ENCODE assay signal across 17 cellular contexts in genomic region chrX:42686706-42687105, GRCh38.
DNase-seq lines count a peak whose midpoint lies in the region; ATAC-seq lines count a peak whose summit lies in the region.
"Had no signal": no experiment of that assay in that cellular context is flagged by ENCODE, and none has a peak within 500 bp of the region (broad histone marks: within the 10 kb centered on the region; RNA-seq: fewer than 3 reads in every experiment).

No MANE protein-coding gene starts in this region.

- H3K4me1 ChIP-seq in ACC112 (ENCODE audit: control insufficient read depth, insufficient read depth, low read length, unreplicated experiment), result peaks cover 8% of the 10 kb centered on the region

- no peaks in the 10 kb centered on the region for H3K79me2 ChIP-seq in ACC112 (ENCODE audit: control insufficient read depth, insufficient read depth, low read length, unreplicated experiment)

- ATAC-seq in HG02884 (IDR thresholded peaks at IDR 0.05; ENCODE audit: unreplicated experiment) (no peak), GM21786 (IDR thresholded peaks at IDR 0.05; ENCODE audit: unreplicated experiment) (no peak)

- H3K36me3 ChIP-seq in ACC112 (ENCODE audit: insufficient read depth, low read length), result no peaks in the 10 kb centered on the region

- H3K27me3 ChIP-seq in ACC112 (ENCODE audit: insufficient read depth, low read length), result no peaks in the 10 kb centered on the region

- DNase-seq in amniotic epithelial cell (ENCODE audit: low read depth), result peak; percentile 2
- peak; percentile 1 for DNase-seq in fibroblast of gingiva (ENCODE audit: low read depth)
- DNase-seq in renal cortical epithelial cell (ENCODE audit: low read depth), result peak; percentile 21
- DNase-seq in NCI-H526 treated with DMSO at 0.1 percent for 48 hours (lab: John Stamatoyannopoulos, UW), result no peak
- DNase-seq: 8988T; Calu3; CD8-positive, alpha-beta memory T cell; DMS153; KBM-7; NCI-H1092; NCI-H1436; NCI-H187 treated with DMSO at 0.1 percent for 48 hours had no signal

- no peak overlapping the region for H2AFZ ChIP-seq in ACC112 (ENCODE audit: low read length, unreplicated experiment)

- peak overlapping the region; percentile 16; the same call in 1 of the 2 replicates for H3K27ac ChIP-seq in ACC112 (ENCODE audit: low read depth, low read length)
- H3K27ac ChIP-seq: C4-2B, HL-60 had no signal

- no peak overlapping the region for H3K4me3 ChIP-seq in ACC112 (ENCODE audit: low read depth, low read length)
